ENCODE assay signal across 10 cellular contexts in genomic region chr11:131914299-131914902, GRCh38.
DNase-seq lines count a peak whose midpoint lies in the region; ATAC-seq and TF ChIP-seq lines count a peak whose summit lies in the region.
"Had no signal": no experiment of that assay in that cellular context is flagged by ENCODE, and none has a peak within 500 bp of the region (broad histone marks: within the 10 kb centered on the region; RNA-seq: fewer than 3 reads in every experiment).

No MANE protein-coding gene starts in this region.

- H3K27ac ChIP-seq in Panc1 (ENCODE audit: low read length) = no peak overlapping the region
- H3K27ac ChIP-seq in testis = no peak overlapping the region
- H3K27ac ChIP-seq: BLaER1 treated with 17β-estradiol and CSF1 and Interleukin-3, amounts not matched to agents 10 nM and 100 nM; vagina had no signal

- DNase-seq in NCI-H748 (lab: John Stamatoyannopoulos, UW; ENCODE audit: unreplicated experiment) (peak; percentile 23), NCI-H748 treated with DMSO at 0.1 percent for 48 hours (lab: John Stamatoyannopoulos, UW) (no peak), Panc1 (ENCODE audit: low read depth, low spot score) (no peak), fibroblast of mammary gland (ENCODE audit: low read depth) (peak; percentile 43), testis (no peak)
- no peak for DNase-seq in effector CD4-positive, alpha-beta T cell
- no peak for DNase-seq in activated T-cell treated with anti-CD3 and anti-CD28 coated beads, Interleukin-2, amount 50 U/mL, for 4 hours

- TF ChIP-seq CTCF in Panc1 (IDR thresholded peaks at IDR 0.05) = peak; percentile 17; the same call in 1 of the 2 replicates
- TF ChIP-seq CTCF in fibroblast of mammary gland (conservative IDR thresholded peaks at IDR 0.05; ENCODE audit: control insufficient read depth, insufficient read depth, low read depth, low read length) = peak; percentile 56
- TF ChIP-seq CTCF in testis (IDR thresholded peaks at IDR 0.05) = peak; percentile 21 to 40 (median 34)

- CTCF ChIA-PET in Panc1 (lab: Charles Lee) = no interaction called here

- peaks cover 32% of the 10 kb centered on the region for H3K27me3 Mint-ChIP-seq in activated T-cell treated with anti-CD3 and anti-CD28 coated beads, Interleukin-2, amount 50 U/mL, for 4 hours (ENCODE audit: low read depth)

- ATAC-seq in Panc1 (no peak), GM19023 (IDR thresholded peaks at IDR 0.05; ENCODE audit: unreplicated experiment) (no peak)
- ATAC-seq in activated T-cell treated with anti-CD3 and anti-CD28 coated beads, Interleukin-2, amount 50 U/mL, for 4 hours = no peak

- in situ Hi-C loops in Panc1 (cut with HindIII; ENCODE audit: low pct_unique_long_range_greater_than_20kb, low sequenced_read_pairs) = no loop called here

- H3K27me3 ChIP-seq in Panc1 (ENCODE audit: control insufficient read depth, insufficient read depth, low read length) = no peaks in the 10 kb centered on the region
- H3K27me3 ChIP-seq in testis = no peaks in the 10 kb centered on the region
- H3K27me3 ChIP-seq: BLaER1 treated with 17β-estradiol and CSF1 and Interleukin-3, amounts not matched to agents 10 nM and 100 nM; vagina had no signal

- WGBS in testis, 2 donors = 59 to 68% methylated on average over 4 of the region's 4 CpGs

- POLR2A ChIA-PET in Panc1 (lab: Charles Lee) = no interaction called here

- H3K9me3 ChIP-seq in Panc1 (ENCODE audit: control insufficient read depth, insufficient read depth, low read depth, low read length) = no peaks in the 10 kb centered on the region
- H3K9me3 ChIP-seq in testis = no peaks in the 10 kb centered on the region
- H3K9me3 ChIP-seq: vagina had no signal

- no TSS peak for BruUV-seq in Panc1 (replicated peaks; lab: Mats Ljungman, UMichigan)

- no peak for TF ChIP-seq POLR2A in testis (IDR thresholded peaks at IDR 0.05)

- no peaks in the 10 kb centered on the region for H3K36me3 ChIP-seq in Panc1 (ENCODE audit: control insufficient read depth, insufficient read depth, low read length)
- H3K36me3 ChIP-seq in testis (ENCODE audit: low read depth, missing control alignments) = no peaks in the 10 kb centered on the region
- H3K36me3 ChIP-seq: BLaER1 treated with 17β-estradiol and CSF1 and Interleukin-3, amounts not matched to agents 10 nM and 100 nM; vagina had no signal

- intact Hi-C loops in Panc1 (cut with micrococcal nuclease; ENCODE audit: unreplicated experiment) (no loop called here), testis (cut with DNase I; ENCODE audit: low total_unique reads) (no loop called here)

- H3K4me1 ChIP-seq in Panc1 (ENCODE audit: control insufficient read depth, insufficient read depth, low read length) (no peaks in the 10 kb centered on the region), testis (no peaks in the 10 kb centered on the region)
- H3K4me1 ChIP-seq: BLaER1 treated with 17β-estradiol and CSF1 and Interleukin-3, amounts not matched to agents 10 nM and 100 nM had no signal

- H3K4me3 ChIP-seq in Panc1 (ENCODE audit: low read depth in 2 of 2, low read length in 2 of 2) (no peak overlapping the region), fibroblast of mammary gland (ENCODE audit: control insufficient read depth, low read depth, low read length) (no peak overlapping the region), testis (no peak overlapping the region)
- H3K4me3 ChIP-seq: BLaER1 treated with 17β-estradiol and CSF1 and Interleukin-3, amounts not matched to agents 10 nM and 100 nM; vagina had no signal

- no peaks in the 10 kb centered on the region for H3K4me1 Mint-ChIP-seq in activated T-cell treated with anti-CD3 and anti-CD28 coated beads, Interleukin-2, amount 50 U/mL, for 4 hours (ENCODE audit: low read depth)

- H3K36me3 Mint-ChIP-seq in activated T-cell treated with anti-CD3 and anti-CD28 coated beads, Interleukin-2, amount 50 U/mL, for 4 hours (ENCODE audit: insufficient read depth) = no peaks in the 10 kb centered on the region

- peaks cover 5% of the 10 kb centered on the region for H3K9me3 Mint-ChIP-seq in activated T-cell treated with anti-CD3 and anti-CD28 coated beads, Interleukin-2, amount 50 U/mL, for 4 hours

- H3K4me3 Mint-ChIP-seq in activated T-cell treated with anti-CD3 and anti-CD28 coated beads, Interleukin-2, amount 50 U/mL, for 4 hours = no peak overlapping the region

Comparison
In these comparisons a context has a peak if more than half of its experiments do, and no peak if none do; other contexts are left out.
1. DNase-seq: peak in NCI-H748 (single experiment) and fibroblast of mammary gland (single experiment); none in NCI-H748 treated with DMSO at 0.1 percent for 48 hours (single experiment), Panc1 (single experiment), testis (single experiment), effector CD4-positive, alpha-beta T cell (single experiment) and activated T-cell treated with anti-CD3 and anti-CD28 coated beads, Interleukin-2, amount 50 U/mL, for 4 hours (single experiment).
2. Peak in every context shown above with its lines, with median percentiles within 50 percentile points of each other: CTCF ChIP-seq.